In the genomic region with DNA sequence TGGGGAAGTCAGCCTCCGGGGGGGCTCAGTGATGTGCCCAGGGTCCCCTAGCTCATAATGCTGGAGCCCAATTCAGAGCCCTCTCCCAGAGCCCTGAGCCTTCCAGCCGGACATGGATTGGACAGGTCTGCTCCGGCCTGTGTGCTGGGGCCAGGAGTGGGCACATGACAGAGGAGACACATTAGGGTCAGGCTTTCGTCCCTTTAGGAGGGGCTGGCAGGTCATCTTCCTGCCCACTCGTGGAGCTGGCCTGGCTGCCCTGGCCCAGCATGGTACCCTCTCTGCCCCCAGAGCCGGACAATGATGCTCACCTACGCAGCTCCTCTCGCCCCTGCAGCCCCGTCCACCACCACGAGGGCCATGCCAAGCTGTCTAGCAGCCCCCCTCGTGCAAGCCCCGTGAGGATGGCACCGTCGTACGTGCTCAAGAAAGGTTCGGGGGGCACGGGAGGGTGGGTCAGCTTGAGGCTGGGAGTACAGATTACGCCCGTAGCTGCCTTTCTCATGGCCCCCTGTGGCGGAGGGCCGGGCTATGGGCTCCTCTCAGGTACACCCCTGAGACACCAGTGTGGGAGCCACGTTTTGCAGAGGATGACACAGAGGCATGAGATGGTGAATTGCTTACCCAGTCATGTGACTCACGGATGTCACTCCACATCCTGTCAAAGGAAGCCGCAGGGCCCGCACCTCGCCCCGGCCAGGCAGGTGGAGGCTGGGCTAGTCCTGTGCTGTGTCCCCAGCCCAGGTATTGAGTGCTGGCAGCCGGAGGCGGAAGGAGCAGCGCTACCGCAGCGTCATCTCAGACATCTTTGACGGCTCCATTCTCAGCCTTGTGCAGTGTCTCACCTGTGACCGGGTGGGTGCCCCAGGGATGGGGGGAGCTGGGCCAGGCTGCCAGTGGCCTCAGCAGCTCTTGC, we compare ENCODE assay signal across 9 cellular contexts. TPM values are rescaled to one million over a fixed set of nuclear protein-coding genes. Genes with fewer than 3 reads are reported as not detected.
A peak's percentile ranks its signal among the peaks of the same experiment; 100 is the strongest.
DNase-seq lines count a peak whose midpoint lies in the region; ATAC-seq and TF ChIP-seq lines count a peak whose summit lies in the region.
"Had no signal": no experiment of that assay in that cellular context is flagged by ENCODE, and none has a peak within 500 bp of the region (broad histone marks: within the 10 kb centered on the region; RNA-seq: fewer than 3 reads in every experiment).

No MANE protein-coding gene starts in this region.

- H3K36me3 ChIP-seq in esophagus squamous epithelium, result peaks cover 0 to 64% (median 10%) of the 10 kb centered on the region in 3 donors
- H3K36me3 ChIP-seq in endodermal cell (ENCODE audit: control insufficient read depth, insufficient read depth, low read length), result peaks cover 4% of the 10 kb centered on the region
- peaks cover 61% of the 10 kb centered on the region for H3K36me3 ChIP-seq in suprapubic skin
- H3K36me3 ChIP-seq in Karpas-422 (ENCODE audit: insufficient read depth, low read length), result no peaks in the 10 kb centered on the region

- H3K4me1 ChIP-seq in esophagus squamous epithelium (no peaks in the 10 kb centered on the region), endodermal cell (ENCODE audit: control insufficient read depth, insufficient read depth, low read length) (no peaks in the 10 kb centered on the region), suprapubic skin (no peaks in the 10 kb centered on the region), Karpas-422 (ENCODE audit: low read length) (peaks cover 15% of the 10 kb centered on the region)
- H3K4me1 ChIP-seq: parathyroid adenoma had no signal

- TF ChIP-seq POLR2A in esophagus squamous epithelium (IDR thresholded peaks at IDR 0.05) (peak in 1 of 4 donors; percentile 13), suprapubic skin (IDR thresholded peaks at IDR 0.05) (no peak)

- no peaks in the 10 kb centered on the region for H3K27me3 Mint-ChIP-seq in endodermal cell (ENCODE audit: insufficient read depth)

- H3K4me2 ChIP-seq in Karpas-422 (ENCODE audit: low read depth, low read length, poor library complexity, severe bottlenecking), result no peak overlapping the region

- H3K4me3 ChIP-seq in esophagus squamous epithelium (no peak overlapping the region), endodermal cell (ENCODE audit: low read length) (no peak overlapping the region), suprapubic skin (no peak overlapping the region), Karpas-422 (ENCODE audit: low read length) (no peak overlapping the region)

- TF ChIP-seq EP300 in suprapubic skin (IDR thresholded peaks at IDR 0.05), result no peak

- no peak overlapping the region for H3K9ac ChIP-seq in endodermal cell (ENCODE audit: extremely low read depth, low read length, poor library complexity, severe bottlenecking)
- H3K9ac ChIP-seq in Karpas-422 (ENCODE audit: low read length), result no peak overlapping the region
- H3K9ac ChIP-seq: parathyroid adenoma had no signal

- H3K9me2 ChIP-seq in Karpas-422 (replicated peaks; ENCODE audit: insufficient read depth, low read length), result no peaks in the 10 kb centered on the region

- H3K36me3 Mint-ChIP-seq in endodermal cell (ENCODE audit: low read depth), result peaks cover 21% of the 10 kb centered on the region

- H3K27ac ChIP-seq in esophagus squamous epithelium, result peak overlapping the region in 3 of 4 donors; percentile 14 to 65 (median 61)
- H3K27ac ChIP-seq in endodermal cell (ENCODE audit: low read depth, low read length), result no peak overlapping the region
- H3K27ac ChIP-seq in suprapubic skin, result no peak overlapping the region
- no peak overlapping the region for H3K27ac ChIP-seq in Karpas-422 (ENCODE audit: low read length)
- H3K27ac ChIP-seq: parathyroid adenoma had no signal

- WGBS in esophagus squamous epithelium, 2 donors, result 66 to 83% methylated on average over 2 to 21 of the region's 34 CpGs
- 91 to 94% methylated on average over 29 to 34 of the region's 34 CpGs for WGBS in endodermal cell (ENCODE audit: insufficient coverage in 1 of 2, insufficient read length in 1 of 2), 2 experiments
- 80% methylated on average over 8 of the region's 34 CpGs for WGBS in suprapubic skin

- H3K4me3 Mint-ChIP-seq in endodermal cell, result no peak overlapping the region

- intact Hi-C loops in esophagus squamous epithelium (cut with DNase I), result no loop called here

- ATAC-seq in SK-N-SH treated with all-trans-retinoic acid at 6 μM for 48 hours, result no peak; the same call in 2 of the 3 replicates

- DNase-seq in NK-92 (lab: John Stamatoyannopoulos, UW; ENCODE audit: unreplicated experiment) (peak; percentile 53), esophagus squamous epithelium (lab: John Stamatoyannopoulos, UW) (no peak), endodermal cell (no peak), suprapubic skin (ENCODE audit: low spot score in 2 of 2) (no peak), Karpas-422 (no peak)
- peak; percentile 89 for DNase-seq in activated CD8-positive, alpha-beta memory T cell treated with anti-CD3 and anti-CD28 coated beads, Interleukin-2, amount 50 U/mL, for 1 hour (ENCODE audit: extremely low read depth)
- DNase-seq in stimulated activated CD4-positive, alpha-beta T cell treated with anti-CD3 and anti-CD28 coated beads, TNF-alpha, amount 100 ng/mL, for 1 hour (ENCODE audit: low read depth in 3 of 3, low spot score in 1 of 3), result peak; percentile 61 to 82 (median 78)

- TF ChIP-seq CTCF in esophagus squamous epithelium (IDR thresholded peaks at IDR 0.05) (no peak), endodermal cell (conservative IDR thresholded peaks at IDR 0.05) (no peak), suprapubic skin (IDR thresholded peaks at IDR 0.05) (no peak)

- no peaks in the 10 kb centered on the region for H3K79me2 ChIP-seq in Karpas-422 (ENCODE audit: low read length)
- H3K79me2 ChIP-seq: parathyroid adenoma had no signal

- no peaks in the 10 kb centered on the region for H3K4me1 Mint-ChIP-seq in endodermal cell

- H3K27me3 ChIP-seq in esophagus squamous epithelium (no peaks in the 10 kb centered on the region), endodermal cell (ENCODE audit: control insufficient read depth, insufficient read depth, low read length, poor library complexity, severe bottlenecking) (no peaks in the 10 kb centered on the region), suprapubic skin (no peaks in the 10 kb centered on the region), Karpas-422 (ENCODE audit: low read length) (no peaks in the 10 kb centered on the region)

- no peaks in the 10 kb centered on the region for H3K9me3 Mint-ChIP-seq in endodermal cell

- no peaks in the 10 kb centered on the region for H3K9me3 ChIP-seq in esophagus squamous epithelium
- H3K9me3 ChIP-seq in endodermal cell (ENCODE audit: control insufficient read depth, low read length), result no peaks in the 10 kb centered on the region
- H3K9me3 ChIP-seq in suprapubic skin, result no peaks in the 10 kb centered on the region
- H3K9me3 ChIP-seq in Karpas-422 (ENCODE audit: low read length), result no peaks in the 10 kb centered on the region

- no peaks in the 10 kb centered on the region for H4K20me1 ChIP-seq in Karpas-422 (ENCODE audit: insufficient read depth, low read depth, low read length)

- no peak overlapping the region for H3K27ac Mint-ChIP-seq in endodermal cell

- H2AFZ ChIP-seq in Karpas-422 (ENCODE audit: low read length), result no peak overlapping the region
- H2AFZ ChIP-seq: parathyroid adenoma had no signal

TF ChIP-seq in SK-N-SH treated with all-trans-retinoic acid at 6 μM for 48 hours, 23 proteins besides CTCF, POLR2A, EP300 and RAD21:
- TF ChIP-seq RARB (CRISPR knock-in tag; IDR thresholded peaks at IDR 0.05), result no peak
- TF ChIP-seq ZNF70 (CRISPR knock-in tag; IDR thresholded peaks at IDR 0.05), result no peak
- no peak for TF ChIP-seq GLIS3 (CRISPR knock-in tag; IDR thresholded peaks at IDR 0.05)
- no peak for TF ChIP-seq BACH2 (CRISPR knock-in tag; IDR thresholded peaks at IDR 0.05; ENCODE audit: borderline replicate concordance)

RNA-seq across cellular contexts. Expression of a gene that starts 33.6 kb away (rescaled TPM):
- total RNA-seq in esophagus squamous epithelium (10 to 100 TPM; 12.3 to 19.7 (median 13.6) TPM), endodermal cell (10 to 100 TPM; 24.4 to 25.8 TPM), suprapubic skin (10 to 100 TPM; 22.6 to 51.4 (median 34.4) TPM)
- polyA plus RNA-seq in endodermal cell (2013, experiment 1 of 2), result 23.8 TPM
- 20.7 TPM for polyA plus RNA-seq in endodermal cell (2013, experiment 2 of 2)
- 11.7 and 40.3 TPM in 2 replicates for total RNA-seq in Karpas-422 (2014; rRNA removed; shearing (Covaris generic); ENCODE audit: low replicate concordance)

RNA-seq across cellular contexts. Expression of a gene that starts 33.8 kb away (rescaled TPM):
- total RNA-seq in esophagus squamous epithelium (10 to 100 TPM; 31.2 to 92.3 (median 51.5) TPM), endodermal cell (10 to 100 TPM; 29.9 to 34.1 TPM), suprapubic skin (10 to 100 TPM; 32.7 to 71.9 (median 43.7) TPM)
- 42.8 TPM for polyA plus RNA-seq in endodermal cell (2013, experiment 1 of 2)
- 38.7 TPM for polyA plus RNA-seq in endodermal cell (2013, experiment 2 of 2)
- 59.7 and 66.9 TPM in 2 replicates for total RNA-seq in Karpas-422 (2014; rRNA removed; shearing (Covaris generic); ENCODE audit: low replicate concordance)

RNA-seq across cellular contexts. Expression of a gene that starts 44.9 kb away (rescaled TPM):
- 10 to 100 TPM; 11.3 to 34.7 (median 24.8) TPM for total RNA-seq in esophagus squamous epithelium
- total RNA-seq in endodermal cell, result 10 to 100 TPM; 48.4 to 49.9 TPM
- polyA plus RNA-seq in endodermal cell (2013, experiment 1 of 2), result 40.8 TPM
- 38.2 TPM for polyA plus RNA-seq in endodermal cell (2013, experiment 2 of 2)
- 10 to 100 TPM; 31.7 to 44.7 (median 36.3) TPM for total RNA-seq in suprapubic skin
- total RNA-seq in Karpas-422 (2014; rRNA removed; shearing (Covaris generic); ENCODE audit: low replicate concordance), result 41.7 and 53.1 TPM in 2 replicates

Comparison
In these comparisons a context has a peak if more than half of its experiments do, and no peak if none do; other contexts are left out.
1. DNase-seq: peak in NK-92 (single experiment), activated CD8-positive, alpha-beta memory T cell treated with anti-CD3 and anti-CD28 coated beads, Interleukin-2, amount 50 U/mL, for 1 hour (single experiment) and stimulated activated CD4-positive, alpha-beta T cell treated with anti-CD3 and anti-CD28 coated beads, TNF-alpha, amount 100 ng/mL, for 1 hour (3 of 3); none in esophagus squamous epithelium (single experiment), endodermal cell (single experiment), suprapubic skin (0 of 2) and Karpas-422 (single experiment).
2. H3K27ac ChIP-seq: peak in esophagus squamous epithelium (3 of 4); none in endodermal cell (single experiment), suprapubic skin (single experiment) and Karpas-422 (single experiment).